ENCODE assay signal across 16 cellular contexts in the genomic region with DNA sequence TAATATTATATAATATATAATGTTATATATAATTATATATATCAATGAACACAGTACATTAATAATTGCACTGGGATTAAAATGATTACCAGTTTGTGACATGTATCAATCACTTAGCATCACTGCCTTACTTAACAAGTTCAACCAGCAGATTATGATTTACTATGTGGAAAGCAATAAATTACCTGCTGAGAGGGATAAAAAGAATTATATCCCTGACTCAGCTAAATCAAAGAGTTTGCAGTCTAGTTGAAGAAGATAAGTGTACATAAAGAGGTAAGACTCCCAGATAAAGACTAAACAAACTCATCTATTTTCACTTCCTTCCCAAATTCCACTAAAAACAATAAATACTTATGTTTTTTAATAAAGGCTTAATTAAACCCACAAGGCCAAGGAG.
"Had no signal": no experiment of that assay in that cellular context is flagged by ENCODE, and none has a peak within 500 bp of the region (broad histone marks: within the 10 kb centered on the region; RNA-seq: fewer than 3 reads in every experiment).

No MANE protein-coding gene starts in this region.

- ATAC-seq: heart left ventricle, left ventricle myocardium superior, sciatic nerve, upper lobe of right lung had no signal

- H3K4me1 Mint-ChIP-seq: nephron had no signal

- H3K27me3 Mint-ChIP-seq: activated B cell treated with CpG ODN at 0.5 μM for 24 hours; activated naive CD8-positive, alpha-beta T cell had no signal

- DNase-seq: activated B cell treated with CpG ODN at 0.5 μM for 24 hours; activated CD4-positive, alpha-beta T cell treated with anti-CD3 and anti-CD28 coated beads, Interleukin-2, amount 50 U/mL, for 1 hour; activated effector memory CD4-positive, alpha-beta T cell treated with Interleukin-2 at 50 U/mL for 16 hours; effector CD4-positive, alpha-beta T cell; heart left ventricle; kidney; left ventricle myocardium superior; mesenchymal stem cell; psoas muscle; stimulated activated CD4-positive, alpha-beta T cell treated with anti-CD3 and anti-CD28 coated beads, Interleukin-12 subunit alpha, Interleukin-12 subunit beta, amount 100 ng/mL, for 4 hours; stimulated activated naive CD4-positive, alpha-beta T cell treated with Interleukin-2 at 50 U/mL for 16 hours; T-helper 2 cell; upper lobe of right lung had no signal

- H3K4me3 Mint-ChIP-seq: activated B cell treated with CpG ODN at 0.5 μM for 24 hours; activated naive CD8-positive, alpha-beta T cell; nephron had no signal

- H3K27ac Mint-ChIP-seq: activated B cell treated with CpG ODN at 0.5 μM for 24 hours; activated naive CD8-positive, alpha-beta T cell had no signal

- H3K27ac ChIP-seq: heart left ventricle, psoas muscle, upper lobe of right lung had no signal
